Comparison of ENCODE assay signal across 1 cellular context in the genomic region with DNA sequence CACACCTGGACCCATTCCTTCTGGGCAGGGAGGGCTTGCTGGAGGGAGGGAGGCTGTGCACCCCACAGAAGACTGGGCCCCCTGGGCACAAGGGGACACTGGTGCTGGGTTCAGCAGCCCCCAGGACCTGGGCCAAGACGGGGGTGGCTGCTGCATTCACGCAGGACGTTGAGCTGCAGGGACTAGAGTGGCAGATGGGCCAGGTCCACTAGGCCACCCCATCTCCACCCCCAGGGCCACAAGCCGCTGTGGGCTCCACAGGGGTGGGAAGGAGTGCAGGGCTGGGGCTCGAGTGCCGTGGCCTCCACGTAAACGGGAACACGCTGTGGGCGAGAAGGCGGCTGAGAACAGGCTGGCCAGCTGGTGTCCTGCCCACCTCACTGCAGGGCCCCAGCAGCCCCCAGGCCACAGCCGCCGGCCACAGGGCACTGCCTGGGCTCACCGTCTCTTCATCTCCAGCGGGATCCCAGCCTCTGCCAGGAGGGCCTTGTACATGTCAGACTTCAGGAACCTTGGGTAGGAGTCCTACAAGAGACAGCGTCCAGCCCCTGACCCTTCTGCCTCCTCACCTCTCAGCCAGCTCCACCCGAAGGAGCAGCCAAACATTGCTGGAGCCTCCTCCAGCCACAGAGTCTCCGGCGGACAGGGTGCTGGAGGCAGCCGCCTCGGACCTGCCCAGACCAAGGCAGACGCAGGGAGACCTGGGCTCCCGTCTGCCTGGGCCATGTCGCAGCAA.
TF ChIP-seq lines count a peak whose summit lies in the region.

No MANE protein-coding gene starts in this region.

TF ChIP-seq in GM23338, 12 proteins besides CTCF, POLR2A, EP300 and RAD21 (continued from another document):
- TF ChIP-seq POLR2AphosphoS5 (IDR thresholded peaks at IDR 0.05; ENCODE audit: low read depth) (no peak), ZNF114 (CRISPR knock-in tag; IDR thresholded peaks at IDR 0.05) (no peak), JUNB (IDR thresholded peaks at IDR 0.05; ENCODE audit: unreplicated experiment) (no peak)
- TF ChIP-seq, protein P1, sequence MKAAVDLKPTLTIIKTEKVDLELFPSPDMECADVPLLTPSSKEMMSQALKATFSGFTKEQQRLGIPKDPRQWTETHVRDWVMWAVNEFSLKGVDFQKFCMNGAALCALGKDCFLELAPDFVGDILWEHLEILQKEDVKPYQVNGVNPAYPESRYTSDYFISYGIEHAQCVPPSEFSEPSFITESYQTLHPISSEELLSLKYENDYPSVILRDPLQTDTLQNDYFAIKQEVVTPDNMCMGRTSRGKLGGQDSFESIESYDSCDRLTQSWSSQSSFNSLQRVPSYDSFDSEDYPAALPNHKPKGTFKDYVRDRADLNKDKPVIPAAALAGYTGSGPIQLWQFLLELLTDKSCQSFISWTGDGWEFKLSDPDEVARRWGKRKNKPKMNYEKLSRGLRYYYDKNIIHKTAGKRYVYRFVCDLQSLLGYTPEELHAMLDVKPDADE (IDR thresholded peaks at IDR 0.05), result no peak
TF ChIP-seq in GM23338: peak in this region for 0.
